12 cellular contexts compared by ENCODE assay signal in genomic region chr11:128450882-128451647, GRCh38.
DNase-seq lines count a peak whose midpoint lies in the region; TF ChIP-seq lines count a peak whose summit lies in the region.
"Had no signal": no experiment of that assay in that cellular context is flagged by ENCODE, and none has a peak within 500 bp of the region (broad histone marks: within the 10 kb centered on the region; RNA-seq: fewer than 3 reads in every experiment).

No MANE protein-coding gene starts in this region.

- H3K36me3 Mint-ChIP-seq in osteocyte (ENCODE audit: unreplicated experiment): peaks cover 2% of the 10 kb centered on the region
- H3K36me3 Mint-ChIP-seq: WTC11 had no signal

- H3K4me1 Mint-ChIP-seq in osteocyte (ENCODE audit: unreplicated experiment): peaks cover 46% of the 10 kb centered on the region
- H3K4me1 Mint-ChIP-seq: WTC11 had no signal

- H3K9me3 Mint-ChIP-seq in osteocyte (ENCODE audit: unreplicated experiment): peaks cover 5% of the 10 kb centered on the region
- H3K9me3 Mint-ChIP-seq: WTC11 had no signal

- H3K4me3 ChIP-seq in ACC112 (ENCODE audit: low read depth, low read length) (peak overlapping the region; percentile 36; the same call in 1 of the 2 replicates), Karpas-422 (ENCODE audit: low read length) (no peak overlapping the region), choroid plexus epithelial cell (ENCODE audit: low read depth, low read length) (peak overlapping the region; percentile 36)
- H3K4me3 ChIP-seq: K562 had no signal

- no peak for TF ChIP-seq CTCF in choroid plexus epithelial cell (conservative IDR thresholded peaks at IDR 0.05; ENCODE audit: low read depth, low read length)
- TF ChIP-seq CTCF in osteocyte (IDR thresholded peaks at IDR 0.05): no peak

- H2AFZ ChIP-seq in ACC112 (ENCODE audit: low read length, unreplicated experiment) (peak overlapping the region; percentile 17), Karpas-422 (ENCODE audit: low read length) (no peak overlapping the region)

- H3K9me3 ChIP-seq in Karpas-422 (ENCODE audit: low read length): no peaks in the 10 kb centered on the region

- no peak overlapping the region for H3K9ac ChIP-seq in Karpas-422 (ENCODE audit: low read length)

- no peaks in the 10 kb centered on the region for H3K79me2 ChIP-seq in ACC112 (ENCODE audit: control insufficient read depth, insufficient read depth, low read length, unreplicated experiment)
- no peaks in the 10 kb centered on the region for H3K79me2 ChIP-seq in Karpas-422 (ENCODE audit: low read length)

- no peaks in the 10 kb centered on the region for H3K27me3 ChIP-seq in ACC112 (ENCODE audit: insufficient read depth, low read length)
- H3K27me3 ChIP-seq in Karpas-422 (ENCODE audit: low read length): no peaks in the 10 kb centered on the region

- no peaks in the 10 kb centered on the region for H3K9me2 ChIP-seq in Karpas-422 (replicated peaks; ENCODE audit: insufficient read depth, low read length)

- 0 out of 2 replicates have a peak overlapping the region, but pooled peaks have one; percentile 4 for H3K27ac ChIP-seq in ACC112 (ENCODE audit: low read depth, low read length)
- no peak overlapping the region; the same call in 1 of the 2 replicates for H3K27ac ChIP-seq in Karpas-422 (ENCODE audit: low read length)

- H3K4me3 Mint-ChIP-seq in osteocyte (ENCODE audit: unreplicated experiment): peak overlapping the region; percentile 65
- H3K4me3 Mint-ChIP-seq: activated naive CD4-positive, alpha-beta T cell treated with anti-CD3 and anti-CD28 coated beads for 36 hours; WTC11 had no signal

- no peaks in the 10 kb centered on the region for H4K20me1 ChIP-seq in Karpas-422 (ENCODE audit: insufficient read depth, low read depth, low read length)

- H3K4me1 ChIP-seq in ACC112 (ENCODE audit: control insufficient read depth, insufficient read depth, low read length, unreplicated experiment) (peaks cover 41% of the 10 kb centered on the region), Karpas-422 (ENCODE audit: low read length) (peaks cover 51% of the 10 kb centered on the region)

- H3K36me3 ChIP-seq in ACC112 (ENCODE audit: insufficient read depth, low read length): no peaks in the 10 kb centered on the region
- H3K36me3 ChIP-seq in Karpas-422 (ENCODE audit: insufficient read depth, low read length): peaks cover 2% of the 10 kb centered on the region; the same call in 1 of the 2 replicates

- peak overlapping the region; percentile 32 for H3K4me2 ChIP-seq in Karpas-422 (ENCODE audit: low read depth, low read length, poor library complexity, severe bottlenecking)

- DNase-seq in Karpas-422: no peak
- DNase-seq in choroid plexus epithelial cell (ENCODE audit: low read depth): no peak
- DNase-seq in osteocyte (ENCODE audit: extremely low spot score, unreplicated experiment): no peak
- DNase-seq in NCI-H146 (lab: John Stamatoyannopoulos, UW): no peak
- no peak for DNase-seq in DMS114 treated with DMSO at 0.1 percent for 48 hours (lab: John Stamatoyannopoulos, UW; ENCODE audit: unreplicated experiment)
- no peak for DNase-seq in NCI-H345 (lab: John Stamatoyannopoulos, UW)
- DNase-seq in GDM1 (lab: John Stamatoyannopoulos, UW): no peak
- DNase-seq: activated naive CD4-positive, alpha-beta T cell treated with anti-CD3 and anti-CD28 coated beads for 36 hours; effector CD8-positive, alpha-beta T cell had no signal

- H3K27me3 Mint-ChIP-seq in osteocyte (ENCODE audit: unreplicated experiment): no peaks in the 10 kb centered on the region

- peak overlapping the region; percentile 96 for H3K27ac Mint-ChIP-seq in osteocyte (ENCODE audit: unreplicated experiment)
- H3K27ac Mint-ChIP-seq: activated naive CD4-positive, alpha-beta T cell treated with anti-CD3 and anti-CD28 coated beads for 36 hours; WTC11 had no signal
